ENCODE assay signal across 22 cellular contexts in genomic region chr15:47741907-47742306, GRCh38. TPM values are rescaled to one million over a fixed set of nuclear protein-coding genes. Genes with fewer than 3 reads are reported as not detected.
DNase-seq lines count a peak whose midpoint lies in the region; FAIRE-seq and TF ChIP-seq lines count a peak whose summit lies in the region.
"Had no signal": no experiment of that assay in that cellular context is flagged by ENCODE, and none has a peak within 500 bp of the region (broad histone marks: within the 10 kb centered on the region; RNA-seq: fewer than 3 reads in every experiment).

No MANE protein-coding gene starts in this region.

- CTCF ChIA-PET in H1 (lab: Charles Lee; ENCODE audit: partially characterized antibody): interaction anchor here (0.7 kb wide), 1 partner anchor 85 kb away, joined by 3 read pairs; no protein-coding TSS in a partner anchor
- CTCF ChIA-PET in CD8-positive, alpha-beta memory T cell (lab: Charles Lee): no interaction called here

- H3K4me2 ChIP-seq in H1 (ENCODE audit: insufficient read depth in 1 of 2, low read depth in 2 of 2, low read length in 2 of 2): peak overlapping the region; percentile 25 to 35; a peak in 2 of 4 replicates
- H3K4me2 ChIP-seq in mesendoderm (ENCODE audit: low read length): no peak overlapping the region

- POLR2A ChIA-PET in H1 (lab: Charles Lee; ENCODE audit: partially characterized antibody): no interaction called here
- POLR2A ChIA-PET in CD8-positive, alpha-beta memory T cell (lab: Charles Lee): no interaction called here

- H4K8ac ChIP-seq in H1 (ENCODE audit: extremely low read depth, insufficient read depth, low read length) (no peak overlapping the region), mesendoderm (ENCODE audit: low read depth, low read length) (no peak overlapping the region)

- H3K36me3 Mint-ChIP-seq in CD8-positive, alpha-beta memory T cell: no peaks in the 10 kb centered on the region
- H3K36me3 Mint-ChIP-seq: CD4-positive, alpha-beta memory T cell had no signal

- H2BK20ac ChIP-seq in H1 (ENCODE audit: low read length): no peak overlapping the region

- H3K18ac ChIP-seq in H1 (ENCODE audit: extremely low read depth, low read length): no peak overlapping the region
- peak overlapping the region; percentile 33 for H3K18ac ChIP-seq in mesendoderm (ENCODE audit: low read length)

- no peaks in the 10 kb centered on the region for H3K23me2 ChIP-seq in H1 (ENCODE audit: low read depth, low read length)

- H3K9me3 Mint-ChIP-seq in CD8-positive, alpha-beta memory T cell: peaks cover 0 to 1% (median 0%) of the 10 kb centered on the region in 5 donors
- H3K9me3 Mint-ChIP-seq: HFFc6 had no signal

- H4K91ac ChIP-seq in H1 (replicated peaks; ENCODE audit: insufficient read length, low read length): no peak overlapping the region

- no peak overlapping the region for H3K27ac Mint-ChIP-seq in CD8-positive, alpha-beta memory T cell
- H3K27ac Mint-ChIP-seq: CD4-positive, alpha-beta memory T cell; HFFc6 had no signal

- no peak overlapping the region for H3K14ac ChIP-seq in H1 (ENCODE audit: insufficient read length)

- 66% methylated on average over 5 of the region's 5 CpGs; no CpG with 5 or more reads in 1 of the 2 experiments for WGBS in H1 (ENCODE audit: extremely low coverage in 1 of 2, insufficient coverage in 1 of 2, insufficient read length in 1 of 2, insufficient replicate concordance in 2 of 2, low coverage in 1 of 2, low lambda C conversion rate in 2 of 2, missing lambda C conversion rate in 1 of 2), 2 experiments
- no CpG with 5 or more reads among the region's 5 CpGs for WGBS in mesendoderm (ENCODE audit: extremely low coverage, insufficient coverage, low lambda C conversion rate)

- TF ChIP-seq RAD21 in H1 (IDR thresholded peaks at IDR 0.05 in 1 of 2, conservative IDR thresholded peaks at IDR 0.05 in 1 of 2; ENCODE audit: low read depth in 2 of 2, low read length in 2 of 2): no peak

- H3K9ac ChIP-seq in H1 (replicated peaks in 1 of 4; ENCODE audit: extremely low read depth in 1 of 4, low read depth in 3 of 4, low read length in 3 of 4) (no peak overlapping the region), mesendoderm (ENCODE audit: low read length) (peak overlapping the region; percentile 28)

- intact Hi-C loops in left ventricle myocardium inferior (cut with micrococcal nuclease): no loop called here

- peaks cover 7 to 14% (median 10%) of the 10 kb centered on the region in 4 experiments for H3K4me1 ChIP-seq in H1 (replicated peaks in 1 of 4; ENCODE audit: control insufficient read depth in 3 of 4, insufficient read depth in 4 of 4, low read length in 3 of 4)
- H3K4me1 ChIP-seq in left ventricle myocardium inferior: peaks cover 84% of the 10 kb centered on the region
- H3K4me1 ChIP-seq in mesendoderm (ENCODE audit: control insufficient read depth, low read depth, low read length): peaks cover 16% of the 10 kb centered on the region
- no peaks in the 10 kb centered on the region for H3K4me1 ChIP-seq in CD8-positive, alpha-beta memory T cell (ENCODE audit: insufficient read depth, low read length)
- H3K4me1 ChIP-seq: BE2C had no signal

- H2AK5ac ChIP-seq in H1 (ENCODE audit: low read depth, low read length) (no peak overlapping the region), mesendoderm (ENCODE audit: low read length) (no peak overlapping the region)

- no peak overlapping the region for H2BK12ac ChIP-seq in H1 (ENCODE audit: low read depth, low read length)

- no peak for TF ChIP-seq POLR2A in H1 (IDR thresholded peaks at IDR 0.05; ENCODE audit: control extremely low read depth in 1 of 2, low read depth in 2 of 2, low read length in 2 of 2)

- no peak overlapping the region for H2BK120ac ChIP-seq in H1 (replicated peaks; ENCODE audit: low read depth, low read length)
- H2BK120ac ChIP-seq in mesendoderm (ENCODE audit: low read depth, low read length): no peak overlapping the region

- H3K4ac ChIP-seq in H1 (replicated peaks; ENCODE audit: insufficient read length, low read depth, low read length) (no peak overlapping the region), mesendoderm (ENCODE audit: low read depth, low read length) (no peak overlapping the region)

- TF ChIP-seq CTCF in WERI-Rb-1 (IDR thresholded peaks at IDR 0.05; ENCODE audit: low read depth, low read length) (no peak), H1 (IDR thresholded peaks at IDR 0.05; ENCODE audit: control extremely low read depth in 1 of 3, insufficient read depth in 1 of 3, low read depth in 1 of 3, low read length in 3 of 3) (no peak), left ventricle myocardium inferior (IDR thresholded peaks at IDR 0.05; ENCODE audit: borderline replicate concordance) (no peak)

- H3K27me3 Mint-ChIP-seq in CD8-positive, alpha-beta memory T cell: no peaks in the 10 kb centered on the region

- H2BK5ac ChIP-seq in H1 (ENCODE audit: low read depth, low read length) (no peak overlapping the region), mesendoderm (ENCODE audit: low read length) (no peak overlapping the region)

- H3K4me3 ChIP-seq in WERI-Rb-1 (ENCODE audit: low read depth, low read length): no peak overlapping the region
- H3K4me3 ChIP-seq in H1 (ENCODE audit: extremely low read depth in 1 of 4, insufficient read depth in 2 of 4, low read depth in 3 of 4, low read length in 4 of 4): peak overlapping the region in 1 of 4 experiments; percentile 7; a peak in 1 of 8 replicates
- H3K4me3 ChIP-seq in left ventricle myocardium inferior: no peak overlapping the region
- H3K4me3 ChIP-seq in mesendoderm (ENCODE audit: low read length): no peak overlapping the region
- no peak overlapping the region for H3K4me3 ChIP-seq in CD8-positive, alpha-beta memory T cell (ENCODE audit: low read length)

- H3K27me3 ChIP-seq in WERI-Rb-1 (ENCODE audit: insufficient read depth, low read depth, severe bottlenecking) (no peaks in the 10 kb centered on the region), H1 (replicated peaks in 1 of 4; ENCODE audit: control insufficient read depth in 3 of 4, extremely low read depth in 1 of 4, insufficient read depth in 3 of 4, low read length in 3 of 4) (peaks cover 0 to 8% (median 5%) of the 10 kb centered on the region in 4 experiments; a peak in 5 of 7 replicates), left ventricle myocardium inferior (ENCODE audit: low read depth) (no peaks in the 10 kb centered on the region), mesendoderm (ENCODE audit: insufficient read depth, low read length, poor library complexity) (no peaks in the 10 kb centered on the region)
- no peaks in the 10 kb centered on the region for H3K27me3 ChIP-seq in CD8-positive, alpha-beta memory T cell (ENCODE audit: insufficient read depth, low read length, poor library complexity, severe bottlenecking)
- H3K27me3 ChIP-seq: BE2C had no signal

- TF ChIP-seq EP300 in H1 (IDR thresholded peaks at IDR 0.05; ENCODE audit: borderline replicate concordance in 1 of 2, low read depth in 2 of 2, low read length in 2 of 2): no peak

- H3K23ac ChIP-seq in H1 (ENCODE audit: insufficient read length) (no peak overlapping the region), mesendoderm (ENCODE audit: low read length) (no peak overlapping the region)

- H3K56ac ChIP-seq in H1 (replicated peaks; ENCODE audit: insufficient read length, low read depth, low read length): no peak overlapping the region
- H3K56ac ChIP-seq in mesendoderm (ENCODE audit: low read length): peak overlapping the region; percentile 70

- H4K5ac ChIP-seq in H1 (ENCODE audit: insufficient read length, low read depth, low read length) (no peak overlapping the region), mesendoderm (ENCODE audit: low read length) (no peak overlapping the region)

- H3K36me3 ChIP-seq in WERI-Rb-1 (peaks cover 56% of the 10 kb centered on the region), H1 (ENCODE audit: control insufficient read depth in 2 of 4, insufficient read depth in 4 of 4, low read length in 3 of 4) (no peaks in the 10 kb centered on the region; a peak in 1 of 8 replicates), left ventricle myocardium inferior (no peaks in the 10 kb centered on the region), mesendoderm (ENCODE audit: control insufficient read depth, insufficient read depth, low read length) (no peaks in the 10 kb centered on the region)
- no peaks in the 10 kb centered on the region for H3K36me3 ChIP-seq in CD8-positive, alpha-beta memory T cell (ENCODE audit: insufficient read depth, low read length)
- H3K36me3 ChIP-seq: BE2C had no signal

- H3K27ac ChIP-seq in WERI-Rb-1: peak overlapping the region; percentile 64; the same call in 1 of the 2 replicates
- H3K27ac ChIP-seq in H1 (ENCODE audit: low read depth, low read length): no peak overlapping the region
- H3K27ac ChIP-seq in left ventricle myocardium inferior (replicated peaks): peak overlapping the region; percentile 68
- H3K27ac ChIP-seq in mesendoderm (ENCODE audit: low read depth, low read length): no peak overlapping the region
- H3K27ac ChIP-seq in CD8-positive, alpha-beta memory T cell (ENCODE audit: low read depth, low read length): no peak overlapping the region
- H3K27ac ChIP-seq: C4-2B had no signal

- H3K4me1 Mint-ChIP-seq in CD8-positive, alpha-beta memory T cell: no peaks in the 10 kb centered on the region
- H3K4me1 Mint-ChIP-seq: CD4-positive, alpha-beta memory T cell had no signal

- H3K79me1 ChIP-seq in H1 (ENCODE audit: low read depth, low read length): no peaks in the 10 kb centered on the region
- H3K79me1 ChIP-seq in mesendoderm (ENCODE audit: low read length): no peaks in the 10 kb centered on the region

- H2AFZ ChIP-seq in H1 (ENCODE audit: low read length): no peak overlapping the region

- no peak for FAIRE-seq in H1 (lab: Jason Lieb, UNC)
- FAIRE-seq: A204.1, D721Med, GM12892, HepG2, HTR-8/SVneo had no signal

- no peaks in the 10 kb centered on the region for H3K79me2 ChIP-seq in H1 (ENCODE audit: control insufficient read depth in 1 of 2, insufficient read depth in 2 of 2, low read length in 2 of 2)
- no peaks in the 10 kb centered on the region for H3K79me2 ChIP-seq in mesendoderm (ENCODE audit: control insufficient read depth, insufficient read depth, low read length)

- DNase-seq in WERI-Rb-1 (no peak), H1 (ENCODE audit: low read depth in 1 of 2, low spot score in 2 of 2) (no peak), left ventricle myocardium inferior (no peak), mesendoderm (no peak), NCI-H526 (lab: John Stamatoyannopoulos, UW) (no peak), NCI-H2029 treated with DMSO at 0.1 percent for 48 hours (lab: John Stamatoyannopoulos, UW) (no peak), medulla oblongata (ENCODE audit: extremely low spot score) (no peak)
- DNase-seq in CD8-positive, alpha-beta memory T cell: no peak
- DNase-seq: CD4-positive, alpha-beta memory T cell; COR-L47; DMS153; DND-41; GDM1; HCEC 1CT; HFFc6 had no signal

- no peaks in the 10 kb centered on the region for H4K20me1 ChIP-seq in H1 (replicated peaks in 1 of 2; ENCODE audit: control insufficient read depth in 1 of 2, insufficient read depth in 2 of 2, low read length in 2 of 2)

- H3K9me3 ChIP-seq in WERI-Rb-1 (ENCODE audit: severe bottlenecking): no peaks in the 10 kb centered on the region
- no peaks in the 10 kb centered on the region for H3K9me3 ChIP-seq in H1 (ENCODE audit: insufficient read depth in 2 of 2, low read depth in 1 of 2, low read length in 1 of 2)
- H3K9me3 ChIP-seq in left ventricle myocardium inferior (replicated peaks): no peaks in the 10 kb centered on the region
- H3K9me3 ChIP-seq in CD8-positive, alpha-beta memory T cell (ENCODE audit: low read length): no peaks in the 10 kb centered on the region
- H3K9me3 ChIP-seq: BE2C had no signal

- H2BK15ac ChIP-seq in H1 (ENCODE audit: low read length) (no peak overlapping the region), mesendoderm (replicated peaks; ENCODE audit: low read depth) (no peak overlapping the region)

- no peak overlapping the region for H3K4me3 Mint-ChIP-seq in CD8-positive, alpha-beta memory T cell
- H3K4me3 Mint-ChIP-seq: CD4-positive, alpha-beta memory T cell; HFFc6 had no signal

RNA-seq across cellular contexts. Expression of gene SEMA6D, which starts 24.6 kb away (rescaled TPM):
- total RNA-seq in H1 (2021; fragmentation: NEBNext Ultra II Directional; extraction: Animal tissue kit (Norgen Biotek cat#: 25700)): 2.2 and 3.7 TPM in 2 replicates
- polyA plus RNA-seq in H1 (2011; rRNA removed): 2.5 and 3.8 TPM in 2 replicates
- 4.4 TPM for polyA plus RNA-seq in H1 (2011; cell fraction: cytosol; rRNA removed)
- polyA plus RNA-seq in H1 (2011; cell fraction: nucleus; rRNA removed): 4.8 TPM
- 1.7 to 3.8 TPM (median 3.2 TPM) in 4 replicates for polyA plus RNA-seq in H1 (2012, experiment 1 of 2)
- 0.22 TPM for polyA plus RNA-seq in H1 (2012, experiment 2 of 2)
- polyA plus RNA-seq in H1 (2013, experiment 1 of 2): 1.0 TPM
- polyA plus RNA-seq in H1 (2013, experiment 2 of 2): 0.68 TPM
- 12.7 and 23.9 TPM in 2 replicates for polyA minus RNA-seq in H1 (2011; rRNA and poly(A)+ RNA removed)
- polyA minus RNA-seq in H1 (2011; cell fraction: cytosol; rRNA and poly(A)+ RNA removed): 6.4 TPM
- polyA minus RNA-seq in H1 (2011; cell fraction: nucleus; rRNA and poly(A)+ RNA removed): 13.2 TPM
- 12.4 TPM for total RNA-seq in left ventricle myocardium inferior
- 1.9 TPM for polyA plus RNA-seq in mesendoderm (2013, experiment 1 of 2)
- polyA plus RNA-seq in mesendoderm (2013, experiment 2 of 2): 1.6 TPM
- not detected for total RNA-seq in CD8-positive, alpha-beta memory T cell
- polyA plus RNA-seq in CD8-positive, alpha-beta memory T cell: not detected
- total RNA-seq: CD4-positive, alpha-beta memory T cell; HepG2 had no signal
- polyA plus RNA-seq: CD4-positive, alpha-beta memory T cell; HepG2 had no signal

Comparison
In these comparisons a context has a peak if more than half of its experiments do, and no peak if none do; other contexts are left out.
1. H3K27ac ChIP-seq: peak in WERI-Rb-1 (single experiment) and left ventricle myocardium inferior (single experiment); none in H1 (single experiment), mesendoderm (single experiment) and CD8-positive, alpha-beta memory T cell (single experiment).